ENCODE assay signal across 7 cellular contexts in genomic region chr9:39559384-39559783, GRCh38.
A peak's percentile ranks its signal among the peaks of the same experiment; 100 is the strongest.
DNase-seq lines count a peak whose midpoint lies in the region; ATAC-seq, FAIRE-seq and TF ChIP-seq lines count a peak whose summit lies in the region.
"Not testable (repeated sequence)": the region's sequence is repeated elsewhere in the genome, so short reads cannot be mapped to it uniquely, and the experiment has no call there.

No MANE protein-coding gene starts in this region.

- TF ChIP-seq CTCF in GM12872 (IDR thresholded peaks at IDR 0.05; ENCODE audit: insufficient read depth, low read depth, low read length) (0 out of 3 replicates have a peak, but pooled peaks have one; percentile 28), Panc1 (IDR thresholded peaks at IDR 0.05) (peak; percentile 34), mammary epithelial cell (conservative IDR thresholded peaks at IDR 0.05 in 1 of 2, IDR thresholded peaks at IDR 0.05 in 1 of 2; ENCODE audit: extremely low read depth in 1 of 2, insufficient read depth in 1 of 2, low read depth in 1 of 2, low read length in 2 of 2) (peak; percentile 25 to 41), pancreas (IDR thresholded peaks at IDR 0.05) (peak in 1 of 4 donors; percentile 44)
- not testable (repeated sequence) for TF ChIP-seq CTCF in activated CD8-positive, alpha-beta T cell treated with anti-CD3 and anti-CD28 coated beads for 36 hours (IDR thresholded peaks at IDR 0.05)

- not testable (repeated sequence) for H3K4me3 ChIP-seq in Panc1 (ENCODE audit: low read depth in 2 of 2, low read length in 2 of 2); mammary epithelial cell (replicated peaks in 1 of 3; ENCODE audit: insufficient read depth in 1 of 3, low read depth in 2 of 3, low read length in 3 of 3); pancreas

- H3K4me1 Mint-ChIP-seq in activated CD8-positive, alpha-beta T cell treated with anti-CD3 and anti-CD28 coated beads for 36 hours (ENCODE audit: low read depth): not testable (repeated sequence)

- H3K36me3 ChIP-seq in Panc1 (ENCODE audit: control insufficient read depth, insufficient read depth, low read length); mammary epithelial cell (ENCODE audit: insufficient read depth, low read length); pancreas: not testable (repeated sequence)

- BruUV-seq in Panc1 (replicated peaks; lab: Mats Ljungman, UMichigan); mammary epithelial cell (replicated peaks; lab: Mats Ljungman, UMichigan): not testable (repeated sequence)

- not testable (repeated sequence) for H3K9ac ChIP-seq in mammary epithelial cell (ENCODE audit: insufficient read depth, low read length)

- not testable (repeated sequence) for H4K20me1 ChIP-seq in mammary epithelial cell (ENCODE audit: insufficient read depth, low read length)

- 66% methylated on average over 8 of the region's 8 CpGs for WGBS in mammary epithelial cell (ENCODE audit: low coverage, missing lambda C conversion rate)
- WGBS in pancreas, 2 donors: 57 to 68% methylated on average over 8 of the region's 8 CpGs

- not testable (repeated sequence) for H3K27me3 Mint-ChIP-seq in activated CD8-positive, alpha-beta T cell treated with anti-CD3 and anti-CD28 coated beads for 36 hours

- dilution Hi-C loops in mammary epithelial cell (cut with HindIII; ENCODE audit: low sequenced_read_pairs): not testable (repeated sequence)

- not testable (repeated sequence) for H3K4me1 ChIP-seq in Panc1 (ENCODE audit: control insufficient read depth, insufficient read depth, low read length); mammary epithelial cell (ENCODE audit: insufficient read depth, low read length); pancreas

- not testable (repeated sequence) for H3K36me3 Mint-ChIP-seq in activated CD8-positive, alpha-beta T cell treated with anti-CD3 and anti-CD28 coated beads for 36 hours (ENCODE audit: low read depth)

- intact Hi-C loops in Panc1 (cut with micrococcal nuclease; ENCODE audit: unreplicated experiment); activated CD8-positive, alpha-beta T cell treated with anti-CD3 and anti-CD28 coated beads for 36 hours (cut with micrococcal nuclease); mammary epithelial cell (cut with micrococcal nuclease); left cardiac atrium (cut with DNase I); pancreas (cut with DNase I): not testable (repeated sequence)

- DNase-seq in Panc1 (ENCODE audit: low read depth, low spot score); mammary epithelial cell: not testable (repeated sequence)
- DNase-seq in activated CD8-positive, alpha-beta T cell treated with anti-CD3 and anti-CD28 coated beads for 36 hours: peak; percentile 26
- DNase-seq in left cardiac atrium (peak; percentile 37), pancreas (peak; percentile 14 to 78 (median 29))

- FAIRE-seq in pancreas (lab: Jason Lieb, UNC): not testable (repeated sequence)

- H3K27me3 ChIP-seq in Panc1 (ENCODE audit: control insufficient read depth, insufficient read depth, low read length); mammary epithelial cell (ENCODE audit: insufficient read depth, low read length); pancreas: not testable (repeated sequence)

- H3K4me2 ChIP-seq in mammary epithelial cell (ENCODE audit: insufficient read depth, low read depth, low read length): not testable (repeated sequence)

- H3K79me2 ChIP-seq in mammary epithelial cell (ENCODE audit: insufficient read depth, low read length): not testable (repeated sequence)

- POLR2A ChIA-PET in Panc1 (lab: Charles Lee); activated CD8-positive, alpha-beta T cell treated with anti-CD3 and anti-CD28 coated beads for 36 hours (lab: Charles Lee): not testable (repeated sequence)

- CTCF ChIA-PET in Panc1 (lab: Charles Lee); activated CD8-positive, alpha-beta T cell treated with anti-CD3 and anti-CD28 coated beads for 36 hours (lab: Charles Lee); mammary epithelial cell (lab: Charles Lee; ENCODE audit: low non-redundant PET): not testable (repeated sequence)

- not testable (repeated sequence) for H3K9me3 ChIP-seq in Panc1 (ENCODE audit: control insufficient read depth, insufficient read depth, low read depth, low read length); mammary epithelial cell (replicated peaks; ENCODE audit: insufficient read depth, low read length); pancreas

- H3K4me3 Mint-ChIP-seq in activated CD8-positive, alpha-beta T cell treated with anti-CD3 and anti-CD28 coated beads for 36 hours: not testable (repeated sequence)

- H3K27ac Mint-ChIP-seq in activated CD8-positive, alpha-beta T cell treated with anti-CD3 and anti-CD28 coated beads for 36 hours: not testable (repeated sequence)

- not testable (repeated sequence) for H2AFZ ChIP-seq in mammary epithelial cell (ENCODE audit: low read depth, low read length)

- in situ Hi-C loops in Panc1 (cut with HindIII; ENCODE audit: low pct_unique_long_range_greater_than_20kb, low sequenced_read_pairs); mammary epithelial cell (cut with MboI; ENCODE audit: low sequenced_read_pairs in 2 of 2): not testable (repeated sequence)

- not testable (repeated sequence) for H3K9me3 Mint-ChIP-seq in activated CD8-positive, alpha-beta T cell treated with anti-CD3 and anti-CD28 coated beads for 36 hours

- ATAC-seq in HG03469 (IDR thresholded peaks at IDR 0.05; ENCODE audit: unreplicated experiment) (peak; percentile 70), Panc1 (peak; percentile 66; the same call in 1 of the 2 replicates), pancreas (peak in 3 of 4 donors; percentile 64 to 81 (median 76))
- not testable (repeated sequence) for ATAC-seq in activated CD8-positive, alpha-beta T cell treated with anti-CD3 and anti-CD28 coated beads for 36 hours; left cardiac atrium

- H3K27ac ChIP-seq in Panc1 (ENCODE audit: low read length); mammary epithelial cell (ENCODE audit: insufficient read depth, low read depth, low read length); pancreas: not testable (repeated sequence)
